ENCODE assay signal across 1 cellular context in genomic region chr9:129166962-129167557, GRCh38.
TF ChIP-seq lines count a peak whose summit lies in the region.

No MANE protein-coding gene starts in this region.

TF ChIP-seq in HEK293, 187 proteins besides CTCF, POLR2A, EP300 and RAD21 (continued from another document):
- TF ChIP-seq, protein P1, sequence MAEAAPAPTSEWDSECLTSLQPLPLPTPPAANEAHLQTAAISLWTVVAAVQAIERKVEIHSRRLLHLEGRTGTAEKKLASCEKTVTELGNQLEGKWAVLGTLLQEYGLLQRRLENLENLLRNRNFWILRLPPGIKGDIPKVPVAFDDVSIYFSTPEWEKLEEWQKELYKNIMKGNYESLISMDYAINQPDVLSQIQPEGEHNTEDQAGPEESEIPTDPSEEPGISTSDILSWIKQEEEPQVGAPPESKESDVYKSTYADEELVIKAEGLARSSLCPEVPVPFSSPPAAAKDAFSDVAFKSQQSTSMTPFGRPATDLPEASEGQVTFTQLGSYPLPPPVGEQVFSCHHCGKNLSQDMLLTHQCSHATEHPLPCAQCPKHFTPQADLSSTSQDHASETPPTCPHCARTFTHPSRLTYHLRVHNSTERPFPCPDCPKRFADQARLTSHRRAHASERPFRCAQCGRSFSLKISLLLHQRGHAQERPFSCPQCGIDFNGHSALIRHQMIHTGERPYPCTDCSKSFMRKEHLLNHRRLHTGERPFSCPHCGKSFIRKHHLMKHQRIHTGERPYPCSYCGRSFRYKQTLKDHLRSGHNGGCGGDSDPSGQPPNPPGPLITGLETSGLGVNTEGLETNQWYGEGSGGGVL (tag by site-specific recombination; IDR thresholded peaks at IDR 0.05): peak; percentile 59
- no peak for TF ChIP-seq ZNF350 (tag by site-specific recombination; IDR thresholded peaks at IDR 0.05)
